Comparison of ENCODE assay signal across 17 cellular contexts in genomic region chr12:26896913-26897312, GRCh38. TPM values are rescaled to one million over a fixed set of nuclear protein-coding genes. Genes with fewer than 3 reads are reported as not detected.
DNase-seq lines count a peak whose midpoint lies in the region; ATAC-seq and TF ChIP-seq lines count a peak whose summit lies in the region.
"Had no signal": no experiment of that assay in that cellular context is flagged by ENCODE, and none has a peak within 500 bp of the region (broad histone marks: within the 10 kb centered on the region; RNA-seq: fewer than 3 reads in every experiment).

No MANE protein-coding gene starts in this region.

- DNase-seq in activated naive CD8-positive, alpha-beta T cell treated with anti-CD3 and anti-CD28 coated beads for 36 hours, result no peak
- no peak for DNase-seq in activated naive CD8-positive, alpha-beta T cell treated with anti-CD3 and anti-CD28 coated beads, Interleukin-2, amount 50 U/mL, for 24 hours
- DNase-seq in stimulated activated effector memory CD8-positive, alpha-beta T cell treated with anti-CD3 and anti-CD28 coated beads, Interleukin-12 subunit alpha, Interleukin-12 subunit beta, amount 100 ng/mL, for 72 hours (ENCODE audit: low spot score in 2 of 2), result no peak
- no peak for DNase-seq in natural killer cell treated with Interleukin-12 subunit alpha and Interleukin-12 subunit beta and Interleukin-15 and Interleukin-18, amount 100 ng/mL, for 72 hours (ENCODE audit: low spot score)
- DNase-seq in CD8-positive, alpha-beta T cell, result no peak
- DNase-seq in cerebellar cortex (ENCODE audit: low spot score), result no peak
- DNase-seq: 8988T; Calu3; CD4-positive, alpha-beta memory T cell; DMS79 treated with DMSO at 0.1 percent for 48 hours; EL; GM23248 had no signal

- no peaks in the 10 kb centered on the region for H3K27me3 Mint-ChIP-seq in activated naive CD8-positive, alpha-beta T cell
- no peaks in the 10 kb centered on the region for H3K27me3 Mint-ChIP-seq in activated naive CD8-positive, alpha-beta T cell treated with anti-CD3 and anti-CD28 coated beads for 36 hours
- no peaks in the 10 kb centered on the region for H3K27me3 Mint-ChIP-seq in activated naive CD8-positive, alpha-beta T cell treated with anti-CD3 and anti-CD28 coated beads, Interleukin-2, amount 50 U/mL, for 24 hours
- H3K27me3 Mint-ChIP-seq in natural killer cell treated with Interleukin-12 subunit alpha and Interleukin-12 subunit beta and Interleukin-15 and Interleukin-18, amount 100 ng/mL, for 72 hours, result no peaks in the 10 kb centered on the region
- no peaks in the 10 kb centered on the region for H3K27me3 Mint-ChIP-seq in CD8-positive, alpha-beta T cell (ENCODE audit: low read depth)
- H3K27me3 Mint-ChIP-seq: CD4-positive, alpha-beta memory T cell had no signal

- H3K27ac Mint-ChIP-seq in activated naive CD8-positive, alpha-beta T cell, result peak overlapping the region; percentile 4
- H3K27ac Mint-ChIP-seq in activated naive CD8-positive, alpha-beta T cell treated with anti-CD3 and anti-CD28 coated beads for 36 hours, result no peak overlapping the region
- no peak overlapping the region for H3K27ac Mint-ChIP-seq in activated naive CD8-positive, alpha-beta T cell treated with anti-CD3 and anti-CD28 coated beads, Interleukin-2, amount 50 U/mL, for 24 hours
- H3K27ac Mint-ChIP-seq in stimulated activated effector memory CD8-positive, alpha-beta T cell treated with anti-CD3 and anti-CD28 coated beads, Interleukin-12 subunit alpha, Interleukin-12 subunit beta, amount 100 ng/mL, for 72 hours, result no peak overlapping the region
- no peak overlapping the region for H3K27ac Mint-ChIP-seq in natural killer cell treated with Interleukin-12 subunit alpha and Interleukin-12 subunit beta and Interleukin-15 and Interleukin-18, amount 100 ng/mL, for 72 hours
- H3K27ac Mint-ChIP-seq in CD8-positive, alpha-beta T cell, result no peak overlapping the region

- no peaks in the 10 kb centered on the region for H3K27me3 ChIP-seq in CD8-positive, alpha-beta T cell (ENCODE audit: insufficient read depth, low read length)
- H3K27me3 ChIP-seq: BLaER1 had no signal

- H3K36me3 Mint-ChIP-seq in activated naive CD8-positive, alpha-beta T cell, result peaks cover 24% of the 10 kb centered on the region
- peaks cover 41% of the 10 kb centered on the region for H3K36me3 Mint-ChIP-seq in activated naive CD8-positive, alpha-beta T cell treated with anti-CD3 and anti-CD28 coated beads for 36 hours
- H3K36me3 Mint-ChIP-seq in activated naive CD8-positive, alpha-beta T cell treated with anti-CD3 and anti-CD28 coated beads, Interleukin-2, amount 50 U/mL, for 24 hours (ENCODE audit: low read depth), result peaks cover 44% of the 10 kb centered on the region
- peaks cover 34% of the 10 kb centered on the region for H3K36me3 Mint-ChIP-seq in stimulated activated effector memory CD8-positive, alpha-beta T cell treated with anti-CD3 and anti-CD28 coated beads, Interleukin-12 subunit alpha, Interleukin-12 subunit beta, amount 100 ng/mL, for 72 hours
- H3K36me3 Mint-ChIP-seq in natural killer cell treated with Interleukin-12 subunit alpha and Interleukin-12 subunit beta and Interleukin-15 and Interleukin-18, amount 100 ng/mL, for 72 hours, result peaks cover 20% of the 10 kb centered on the region
- peaks cover 29% of the 10 kb centered on the region for H3K36me3 Mint-ChIP-seq in CD8-positive, alpha-beta T cell

- no peaks in the 10 kb centered on the region for H3K4me1 Mint-ChIP-seq in activated naive CD8-positive, alpha-beta T cell (ENCODE audit: low read depth)
- H3K4me1 Mint-ChIP-seq in activated naive CD8-positive, alpha-beta T cell treated with anti-CD3 and anti-CD28 coated beads for 36 hours, result peaks cover 8% of the 10 kb centered on the region
- peaks cover 8% of the 10 kb centered on the region for H3K4me1 Mint-ChIP-seq in activated naive CD8-positive, alpha-beta T cell treated with anti-CD3 and anti-CD28 coated beads, Interleukin-2, amount 50 U/mL, for 24 hours
- H3K4me1 Mint-ChIP-seq in stimulated activated effector memory CD8-positive, alpha-beta T cell treated with anti-CD3 and anti-CD28 coated beads, Interleukin-12 subunit alpha, Interleukin-12 subunit beta, amount 100 ng/mL, for 72 hours, result peaks cover 27% of the 10 kb centered on the region
- H3K4me1 Mint-ChIP-seq in natural killer cell treated with Interleukin-12 subunit alpha and Interleukin-12 subunit beta and Interleukin-15 and Interleukin-18, amount 100 ng/mL, for 72 hours (ENCODE audit: low read depth in 2 of 2), result peaks cover 4% of the 10 kb centered on the region in 2 donors
- H3K4me1 Mint-ChIP-seq in CD8-positive, alpha-beta T cell (ENCODE audit: low read depth), result no peaks in the 10 kb centered on the region
- H3K4me1 Mint-ChIP-seq: CD14-positive monocyte had no signal

- CTCF ChIA-PET in CD8-positive, alpha-beta T cell (lab: Charles Lee), result interaction anchor here (2.4 kb wide), 1 partner anchor 12 kb away, joined by 10 read pairs; no protein-coding TSS in a partner anchor

- POLR2A ChIA-PET in CD8-positive, alpha-beta T cell (lab: Charles Lee), result no interaction called here

- TF ChIP-seq CTCF in CD8-positive, alpha-beta T cell (IDR thresholded peaks at IDR 0.05), result no peak

- H3K4me1 ChIP-seq in CD8-positive, alpha-beta T cell (ENCODE audit: insufficient read depth, low read length), result no peaks in the 10 kb centered on the region
- H3K4me1 ChIP-seq: BLaER1, HAP-1 had no signal

- peak; percentile 49 for ATAC-seq in activated naive CD8-positive, alpha-beta T cell treated with anti-CD3 and anti-CD28 coated beads, Interleukin-2, amount 50 U/mL, for 24 hours
- peak; percentile 76 for ATAC-seq in stimulated activated effector memory CD8-positive, alpha-beta T cell treated with anti-CD3 and anti-CD28 coated beads, Interleukin-12 subunit alpha, Interleukin-12 subunit beta, amount 100 ng/mL, for 72 hours
- no peak for ATAC-seq in natural killer cell treated with Interleukin-12 subunit alpha and Interleukin-12 subunit beta and Interleukin-15 and Interleukin-18, amount 100 ng/mL, for 72 hours
- ATAC-seq in CD8-positive, alpha-beta T cell, result no peak
- no peak for ATAC-seq in HG02571 (IDR thresholded peaks at IDR 0.05; ENCODE audit: unreplicated experiment)

- no peaks in the 10 kb centered on the region for H3K36me3 ChIP-seq in CD8-positive, alpha-beta T cell (ENCODE audit: insufficient read depth, low read length)

- no peaks in the 10 kb centered on the region for H3K9me3 ChIP-seq in CD8-positive, alpha-beta T cell (ENCODE audit: low read length)
- H3K9me3 ChIP-seq: BLaER1, HAP-1 had no signal

- intact Hi-C loops in CD8-positive, alpha-beta T cell (cut with DNase I, micrococcal nuclease), result no loop called here

- no peak overlapping the region for H3K4me3 Mint-ChIP-seq in activated naive CD8-positive, alpha-beta T cell
- no peak overlapping the region for H3K4me3 Mint-ChIP-seq in activated naive CD8-positive, alpha-beta T cell treated with anti-CD3 and anti-CD28 coated beads for 36 hours
- H3K4me3 Mint-ChIP-seq in activated naive CD8-positive, alpha-beta T cell treated with anti-CD3 and anti-CD28 coated beads, Interleukin-2, amount 50 U/mL, for 24 hours, result no peak overlapping the region
- no peak overlapping the region for H3K4me3 Mint-ChIP-seq in stimulated activated effector memory CD8-positive, alpha-beta T cell treated with anti-CD3 and anti-CD28 coated beads, Interleukin-12 subunit alpha, Interleukin-12 subunit beta, amount 100 ng/mL, for 72 hours
- no peak overlapping the region for H3K4me3 Mint-ChIP-seq in natural killer cell treated with Interleukin-12 subunit alpha and Interleukin-12 subunit beta and Interleukin-15 and Interleukin-18, amount 100 ng/mL, for 72 hours
- H3K4me3 Mint-ChIP-seq in CD8-positive, alpha-beta T cell, result no peak overlapping the region
- H3K4me3 Mint-ChIP-seq: CD14-positive monocyte had no signal

- H3K27ac ChIP-seq in CD8-positive, alpha-beta T cell (ENCODE audit: low read depth, low read length), result no peak overlapping the region
- H3K27ac ChIP-seq: BLaER1, GM23248 had no signal

- H3K4me3 ChIP-seq in CD8-positive, alpha-beta T cell (ENCODE audit: low read depth, low read length), result no peak overlapping the region
- H3K4me3 ChIP-seq: BLaER1, GM23248, HAP-1 had no signal

- H3K9me3 Mint-ChIP-seq in activated naive CD8-positive, alpha-beta T cell (ENCODE audit: low read depth), result peaks cover 3% of the 10 kb centered on the region
- peaks cover 12% of the 10 kb centered on the region for H3K9me3 Mint-ChIP-seq in activated naive CD8-positive, alpha-beta T cell treated with anti-CD3 and anti-CD28 coated beads for 36 hours
- H3K9me3 Mint-ChIP-seq in activated naive CD8-positive, alpha-beta T cell treated with anti-CD3 and anti-CD28 coated beads, Interleukin-2, amount 50 U/mL, for 24 hours, result no peaks in the 10 kb centered on the region
- no peaks in the 10 kb centered on the region for H3K9me3 Mint-ChIP-seq in stimulated activated effector memory CD8-positive, alpha-beta T cell treated with anti-CD3 and anti-CD28 coated beads, Interleukin-12 subunit alpha, Interleukin-12 subunit beta, amount 100 ng/mL, for 72 hours
- H3K9me3 Mint-ChIP-seq in natural killer cell treated with Interleukin-12 subunit alpha and Interleukin-12 subunit beta and Interleukin-15 and Interleukin-18, amount 100 ng/mL, for 72 hours, result no peaks in the 10 kb centered on the region
- no peaks in the 10 kb centered on the region for H3K9me3 Mint-ChIP-seq in CD8-positive, alpha-beta T cell

RNA-seq across cellular contexts. Expression of gene INTS13, which starts 40.9 kb away (rescaled TPM):
- 10 to 100 TPM; 82.7 to 86.9 TPM for total RNA-seq in activated naive CD8-positive, alpha-beta T cell treated with anti-CD3 and anti-CD28 coated beads for 36 hours
- total RNA-seq in natural killer cell treated with Interleukin-12 subunit alpha and Interleukin-12 subunit beta and Interleukin-15 and Interleukin-18, amount 100 ng/mL, for 72 hours, result 10 to 100 TPM; 36.7 to 52.5 TPM
- 10 to 100 TPM; 11.8 to 12.1 TPM for total RNA-seq in CD8-positive, alpha-beta T cell

RNA-seq across cellular contexts. Expression of gene FGFR1OP2, which starts 41.4 kb away (rescaled TPM):
- 10 to 100 TPM; 49.8 to 53.5 TPM for total RNA-seq in activated naive CD8-positive, alpha-beta T cell treated with anti-CD3 and anti-CD28 coated beads for 36 hours
- 10 to 100 TPM; 55.6 to 68.5 TPM for total RNA-seq in natural killer cell treated with Interleukin-12 subunit alpha and Interleukin-12 subunit beta and Interleukin-15 and Interleukin-18, amount 100 ng/mL, for 72 hours
- 10 to 100 TPM; 44.1 to 47.5 TPM for total RNA-seq in CD8-positive, alpha-beta T cell

Comparison
In these comparisons a context has a peak if more than half of its experiments do, and no peak if none do; other contexts are left out.
1. ATAC-seq: peak in activated naive CD8-positive, alpha-beta T cell treated with anti-CD3 and anti-CD28 coated beads, Interleukin-2, amount 50 U/mL, for 24 hours (single experiment) and stimulated activated effector memory CD8-positive, alpha-beta T cell treated with anti-CD3 and anti-CD28 coated beads, Interleukin-12 subunit alpha, Interleukin-12 subunit beta, amount 100 ng/mL, for 72 hours (single experiment); none in natural killer cell treated with Interleukin-12 subunit alpha and Interleukin-12 subunit beta and Interleukin-15 and Interleukin-18, amount 100 ng/mL, for 72 hours (0 of 2), CD8-positive, alpha-beta T cell (single experiment) and HG02571 (single experiment).